Comparison of ENCODE assay signal across 1 cellular context in genomic region chr10:72888151-72888638, GRCh38.
TF ChIP-seq lines count a peak whose summit lies in the region.

No MANE protein-coding gene starts in this region.

TF ChIP-seq in K562, 482 proteins besides CTCF, POLR2A, EP300 and RAD21 (continued from another document and continues in another):
- TF ChIP-seq E2F5 (CRISPR knock-in tag; IDR thresholded peaks at IDR 0.05) (no peak), FOXO4 (CRISPR knock-in tag; IDR thresholded peaks at IDR 0.05) (no peak), DMBX1 (CRISPR knock-in tag; IDR thresholded peaks at IDR 0.05; ENCODE audit: borderline replicate concordance) (peak; percentile 98), ETV1 (tag; conservative IDR thresholded peaks at IDR 0.05; ENCODE audit: low read depth) (peak; percentile 54; the same call in 1 of the 2 replicates), ZNF395 (CRISPR knock-in tag; IDR thresholded peaks at IDR 0.05) (peak; percentile 94), KAT8 (IDR thresholded peaks at IDR 0.05; ENCODE audit: low read depth) (peak; percentile 79; the same call in 1 of the 2 replicates), PRDM10 (IDR thresholded peaks at IDR 0.05; ENCODE audit: partially characterized antibody) (no peak), NFRKB (IDR thresholded peaks at IDR 0.05; ENCODE audit: low read depth) (no peak), E2F1 (CRISPR knock-in tag; IDR thresholded peaks at IDR 0.05) (no peak), CHD1 (IDR thresholded peaks at IDR 0.05; ENCODE audit: low read length) (no peak), CBFA2T2 (conservative IDR thresholded peaks at IDR 0.05) (peak; percentile 63), ZNF445 (CRISPR knock-in tag; IDR thresholded peaks at IDR 0.05; ENCODE audit: low read depth) (peak; percentile 78; the same call in 1 of the 2 replicates), CEBPG (CRISPR knock-in tag; IDR thresholded peaks at IDR 0.05) (no peak), CEBPG (tag; conservative IDR thresholded peaks at IDR 0.05 in 1 of 2, IDR thresholded peaks at IDR 0.05 in 1 of 2) (no peak), ADNP (tag; IDR thresholded peaks at IDR 0.05) (no peak), ZNF239 (CRISPR knock-in tag; IDR thresholded peaks at IDR 0.05) (peak; percentile 49; the same call in 1 of the 2 replicates), CBFB (CRISPR knock-in tag; IDR thresholded peaks at IDR 0.05) (no peak), ZBTB7A (IDR thresholded peaks at IDR 0.05; ENCODE audit: borderline replicate concordance, control insufficient read depth, low read depth, low read length) (no peak), BRD4 (IDR thresholded peaks at IDR 0.05) (no peak), E2F6 (IDR thresholded peaks at IDR 0.05; ENCODE audit: borderline replicate concordance in 1 of 2, extremely low read depth in 1 of 2, insufficient read depth in 1 of 2, insufficient read length in 1 of 2, low read depth in 1 of 2, low read length in 1 of 2, poor library complexity in 1 of 2, severe bottlenecking in 1 of 2) (no peak), C11orf30 (IDR thresholded peaks at IDR 0.05; ENCODE audit: low read depth) (no peak), LARP7 (IDR thresholded peaks at IDR 0.05) (no peak), ZSCAN32 (CRISPR knock-in tag; IDR thresholded peaks at IDR 0.05) (no peak), LEF1 (IDR thresholded peaks at IDR 0.05) (peak; percentile 38), ZNF408 (CRISPR knock-in tag; IDR thresholded peaks at IDR 0.05; ENCODE audit: low read depth) (no peak), TEAD4 (IDR thresholded peaks at IDR 0.05; ENCODE audit: low read length) (peak; percentile 62), TEAD4 (CRISPR knock-in tag; IDR thresholded peaks at IDR 0.05; ENCODE audit: borderline replicate concordance) (no peak), HNRNPUL1 (IDR thresholded peaks at IDR 0.05; ENCODE audit: low read length) (no peak), BRF2 (IDR thresholded peaks at IDR 0.05; ENCODE audit: borderline replicate concordance, insufficient read depth, insufficient read length) (no peak), POLR2B (IDR thresholded peaks at IDR 0.05; ENCODE audit: low read depth, partially characterized antibody) (peak; percentile 18), ZNF584 (CRISPR knock-in tag; IDR thresholded peaks at IDR 0.05; ENCODE audit: low read depth) (peak; percentile 74; the same call in 1 of the 2 replicates), PKNOX1 (IDR thresholded peaks at IDR 0.05) (peak; percentile 76), ZNF507 (tag; conservative IDR thresholded peaks at IDR 0.05) (no peak), HOMEZ (CRISPR knock-in tag; IDR thresholded peaks at IDR 0.05) (no peak; the same call in 1 of the 2 replicates), KDM1A (IDR thresholded peaks at IDR 0.05) (peak; percentile 25 to 28; a peak in 1 of 4 replicates), ZNF589 (CRISPR knock-in tag; IDR thresholded peaks at IDR 0.05; ENCODE audit: low read depth) (peak; percentile 71), L3MBTL2 (IDR thresholded peaks at IDR 0.05) (peak; percentile 20; the same call in 1 of the 2 replicates), SLC30A9 (CRISPR knock-in tag; IDR thresholded peaks at IDR 0.05) (no peak), SRSF7 (optimal IDR thresholded peaks at IDR 0.05; ENCODE audit: low read depth, low read length) (no peak), RERE (CRISPR knock-in tag; IDR thresholded peaks at IDR 0.05; ENCODE audit: borderline replicate concordance) (no peak), SNIP1 (IDR thresholded peaks at IDR 0.05; ENCODE audit: low read depth) (no peak)
